18 cellular contexts compared by ENCODE assay signal in genomic region chr11:121523581-121524232, GRCh38.
DNase-seq lines count a peak whose midpoint lies in the region; ATAC-seq and TF ChIP-seq lines count a peak whose summit lies in the region.
"Had no signal": no experiment of that assay in that cellular context is flagged by ENCODE, and none has a peak within 500 bp of the region (broad histone marks: within the 10 kb centered on the region; RNA-seq: fewer than 3 reads in every experiment).

No MANE protein-coding gene starts in this region.

- peak overlapping the region; percentile 30 for H3K27ac Mint-ChIP-seq in CD4-positive, alpha-beta T cell
- H3K27ac Mint-ChIP-seq: activated naive CD8-positive, alpha-beta T cell treated with anti-CD3 and anti-CD28 coated beads, Interleukin-2, amount 10 ng/mL, durations not matched to agents 7 days and 5 days; activated T-helper 1 cell treated with anti-CD3 and anti-CD28 coated beads, Interleukin-12 subunit alpha, Interleukin-12 subunit beta, Interleukin-2, Interleukin-4 antibody, amounts not matched to agents 30 ng/mL and 10 ng/mL and 1 ng/mL, durations not matched to agents 14 hours and 24 hours and 36 hours; nephron progenitor cell had no signal

- H3K4me3 ChIP-seq in psoas muscle, result no peak overlapping the region
- H3K4me3 ChIP-seq: K562 had no signal

- H3K9me3 Mint-ChIP-seq in CD4-positive, alpha-beta T cell, result peaks cover 2% of the 10 kb centered on the region

- no peaks in the 10 kb centered on the region for H3K27me3 ChIP-seq in CD4-positive, alpha-beta T cell (ENCODE audit: control insufficient read depth, insufficient read depth, low read length)
- H3K27me3 ChIP-seq in psoas muscle (ENCODE audit: insufficient read depth in 3 of 3, low read length in 2 of 3), result no peaks in the 10 kb centered on the region

- CTCF ChIA-PET in CD4-positive, alpha-beta T cell (lab: Charles Lee), result no interaction called here
- CTCF ChIA-PET in GM10248 (lab: Yijun Ruan, JAX), result interaction anchor here (1.1 kb wide), 1 partner anchor 10 kb away, joined by 3 read pairs; no protein-coding TSS in a partner anchor

- WGBS in psoas muscle, 3 donors, result 58 to 84% (median 68%) methylated on average over 13 of the region's 13 CpGs

- H3K9me3 ChIP-seq in CD4-positive, alpha-beta T cell (ENCODE audit: control insufficient read depth, low read length), result peaks cover 8% of the 10 kb centered on the region
- H3K9me3 ChIP-seq in psoas muscle, result peaks cover 7% of the 10 kb centered on the region

- H3K27ac ChIP-seq in CD4-positive, alpha-beta T cell (ENCODE audit: low read depth, low read length), result no peak overlapping the region
- H3K27ac ChIP-seq in psoas muscle, result no peak overlapping the region

- H3K36me3 Mint-ChIP-seq in CD4-positive, alpha-beta T cell (ENCODE audit: low read depth), result peaks cover 94% of the 10 kb centered on the region

- intact Hi-C loops in CD4-positive, alpha-beta T cell (cut with DNase I, micrococcal nuclease), result no loop called here
- intact Hi-C loops in psoas muscle (cut with DNase I), result no loop called here

- no peak for DNase-seq in CD4-positive, alpha-beta T cell
- peak; percentile 63 for DNase-seq in DMS153 (lab: John Stamatoyannopoulos, UW)
- DNase-seq in NCI-H748 (lab: John Stamatoyannopoulos, UW; ENCODE audit: unreplicated experiment), result peak; percentile 56
- peak; percentile 40 for DNase-seq in inferior parietal cortex (ENCODE audit: extremely low spot score)
- no peak for DNase-seq in GM10248 (ENCODE audit: extremely low spot score)
- no peak for DNase-seq in psoas muscle
- DNase-seq: activated CD4-positive, CD25-positive, alpha-beta regulatory T cell treated with anti-CD3 and anti-CD28 coated beads, Interleukin-2, amount 50 U/mL, for 72 hours; activated naive CD8-positive, alpha-beta T cell treated with anti-CD3 and anti-CD28 coated beads, Interleukin-2, amount 10 ng/mL, durations not matched to agents 7 days and 5 days; foreskin melanocyte; left colon; mesendoderm; nephron progenitor cell; stimulated activated CD4-positive, alpha-beta T cell treated with anti-CD3 and anti-CD28 coated beads, Interleukin-4, amount 100 ng/mL, for 24 hours had no signal

- H3K4me1 Mint-ChIP-seq in CD4-positive, alpha-beta T cell (ENCODE audit: low read depth), result peaks cover 40% of the 10 kb centered on the region

- no peak for ATAC-seq in CD4-positive, alpha-beta T cell (ENCODE audit: poor library complexity)
- ATAC-seq in psoas muscle (no peak), HG03045 (IDR thresholded peaks at IDR 0.05; ENCODE audit: unreplicated experiment) (no peak), HG03135 (IDR thresholded peaks at IDR 0.05; ENCODE audit: unreplicated experiment) (no peak)
- ATAC-seq: HCT116, K562, left colon had no signal

- H3K4me1 ChIP-seq in psoas muscle, result no peaks in the 10 kb centered on the region

- H3K36me3 ChIP-seq in psoas muscle (ENCODE audit: insufficient read depth in 1 of 2, low read depth in 1 of 2), result no peaks in the 10 kb centered on the region

- no peak overlapping the region for H3K4me3 Mint-ChIP-seq in CD4-positive, alpha-beta T cell
- H3K4me3 Mint-ChIP-seq: activated naive CD8-positive, alpha-beta T cell treated with anti-CD3 and anti-CD28 coated beads, Interleukin-2, amount 10 ng/mL, durations not matched to agents 7 days and 5 days; activated T-helper 1 cell treated with anti-CD3 and anti-CD28 coated beads, Interleukin-12 subunit alpha, Interleukin-12 subunit beta, Interleukin-2, Interleukin-4 antibody, amounts not matched to agents 30 ng/mL and 10 ng/mL and 1 ng/mL, durations not matched to agents 14 hours and 24 hours and 36 hours; nephron progenitor cell had no signal

- H3K27me3 Mint-ChIP-seq in CD4-positive, alpha-beta T cell, result no peaks in the 10 kb centered on the region
- H3K27me3 Mint-ChIP-seq: activated naive CD8-positive, alpha-beta T cell treated with anti-CD3 and anti-CD28 coated beads, Interleukin-2, amount 10 ng/mL, durations not matched to agents 7 days and 5 days had no signal

- POLR2A ChIA-PET in CD4-positive, alpha-beta T cell (lab: Charles Lee), result no interaction called here
- POLR2A ChIA-PET in GM10248 (lab: Yijun Ruan, JAX), result no interaction called here

- no peak for TF ChIP-seq CTCF in CD4-positive, alpha-beta T cell (IDR thresholded peaks at IDR 0.05)
- no peak for TF ChIP-seq CTCF in GM10248 (IDR thresholded peaks at IDR 0.05; ENCODE audit: control extremely low read depth, extremely low read depth, low read depth, missing control alignments)
- no peak for TF ChIP-seq CTCF in psoas muscle (IDR thresholded peaks at IDR 0.05)

Comparison
In these comparisons a context has a peak if more than half of its experiments do, and no peak if none do; other contexts are left out.
1. DNase-seq: peak in DMS153 (single experiment), NCI-H748 (single experiment) and inferior parietal cortex (single experiment); none in CD4-positive, alpha-beta T cell (0 of 10), GM10248 (single experiment) and psoas muscle (0 of 2).